In the genomic region with DNA sequence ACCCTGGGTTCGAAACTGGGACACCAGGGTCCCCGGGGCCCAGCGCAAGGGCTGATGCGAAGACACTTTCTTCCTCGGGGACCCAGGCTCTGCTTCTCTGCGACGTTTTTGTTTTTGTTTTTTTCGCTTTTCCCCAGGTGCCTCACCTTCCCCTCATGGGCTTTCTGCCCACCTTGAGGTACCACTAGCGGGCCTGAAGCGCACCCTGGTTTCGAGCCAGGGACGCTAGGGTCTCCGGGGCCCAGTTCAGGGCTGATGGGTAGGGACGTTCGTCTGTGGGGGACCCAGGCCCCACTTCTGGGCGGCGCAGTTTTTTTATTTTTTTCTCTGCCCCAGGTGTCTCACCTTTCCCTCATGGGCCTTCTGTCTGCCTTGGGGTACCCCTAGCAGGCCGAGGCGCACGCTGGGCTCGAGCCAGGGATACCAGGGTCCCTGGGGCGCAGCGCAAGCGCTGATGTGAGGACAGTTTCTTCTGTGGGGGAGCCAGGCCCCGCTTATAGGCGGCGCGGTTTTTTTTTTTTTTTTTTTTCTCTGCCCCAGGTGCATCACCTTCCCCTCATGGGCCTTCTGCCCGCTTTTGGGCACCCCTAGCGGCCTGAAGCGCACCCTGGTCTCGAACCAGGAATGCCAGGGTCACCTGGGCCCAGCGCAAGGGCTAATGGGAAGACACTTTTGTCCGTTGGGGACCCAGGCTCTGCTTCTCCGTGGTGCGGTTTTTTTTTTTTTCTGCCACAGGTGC, we compare ENCODE assay signal across 8 cellular contexts.
DNase-seq lines count a peak whose midpoint lies in the region; ATAC-seq, FAIRE-seq and TF ChIP-seq lines count a peak whose summit lies in the region.
"Not testable (repeated sequence)": the region's sequence is repeated elsewhere in the genome, so short reads cannot be mapped to it uniquely, and the experiment has no call there.

No MANE protein-coding gene starts in this region.

- not testable (repeated sequence) for DNase-seq in GM12865 (ENCODE audit: low read depth); activated B cell treated with CpG ODN at 0.5 μM for 24 hours; activated T-cell treated with anti-CD3 and anti-CD28 coated beads, Interleukin-2, amount 50 U/mL, for 4 hours; GM12878 (ENCODE audit: low read depth, low spot score); right lobe of liver; tibial artery
- peak; percentile 76 for DNase-seq in spleen

- in situ Hi-C loops in GM12878 (cut with MboI): not testable (repeated sequence)

- H3K4me3 ChIP-seq in GM12865 (ENCODE audit: low read depth, low read length): peak overlapping the region; percentile 48
- H3K4me3 ChIP-seq in KMS-11 (IDR thresholded peaks at IDR 0.05; ENCODE audit: insufficient read depth, low read depth, low read length); GM12878: not testable (repeated sequence)
- peak overlapping the region in 2 of 3 donors; percentile 16 to 25 for H3K4me3 ChIP-seq in right lobe of liver
- H3K4me3 ChIP-seq in spleen: peak overlapping the region in 2 of 8 donors; percentile 35 to 60
- peak overlapping the region; percentile 34 to 45 for H3K4me3 ChIP-seq in tibial artery

- TF ChIP-seq POLR2A in GM12878 (IDR thresholded peaks at IDR 0.05; ENCODE audit: low read depth, low read length); right lobe of liver (IDR thresholded peaks at IDR 0.05); spleen (IDR thresholded peaks at IDR 0.05): not testable (repeated sequence)

- not testable (repeated sequence) for H3K9ac ChIP-seq in KMS-11; GM12878 (ENCODE audit: control insufficient read depth, insufficient read depth, low read length)

- TF ChIP-seq RAD21 in GM12878 (IDR thresholded peaks at IDR 0.05; ENCODE audit: insufficient read depth, low read depth, low read length): not testable (repeated sequence)

- H3K4me1 ChIP-seq in KMS-11 (ENCODE audit: low read depth, poor library complexity, severe bottlenecking); GM12878 (ENCODE audit: control insufficient read depth, insufficient read depth, low read length); right lobe of liver; tibial artery: not testable (repeated sequence)
- peaks cover 0 to 19% (median 6%) of the 10 kb centered on the region in 6 donors for H3K4me1 ChIP-seq in spleen

- not testable (repeated sequence) for H3K27me3 ChIP-seq in KMS-11 (ENCODE audit: insufficient read depth, low read depth); GM12878 (replicated peaks in 1 of 2; ENCODE audit: control insufficient read depth in 2 of 2, insufficient read depth in 2 of 2, low read length in 1 of 2); right lobe of liver; spleen (replicated peaks in 1 of 7); tibial artery

- not testable (repeated sequence) for H3K36me3 ChIP-seq in KMS-11 (ENCODE audit: insufficient read depth); GM12878 (ENCODE audit: control insufficient read depth in 2 of 2, insufficient read depth in 2 of 2, low read length in 1 of 2); right lobe of liver; spleen; tibial artery

- H3K4me1 Mint-ChIP-seq in activated B cell treated with CpG ODN at 0.5 μM for 24 hours; activated T-cell treated with anti-CD3 and anti-CD28 coated beads, Interleukin-2, amount 50 U/mL, for 4 hours (ENCODE audit: low read depth): not testable (repeated sequence)

- not testable (repeated sequence) for ATAC-seq in activated B cell treated with CpG ODN at 0.5 μM for 24 hours (ENCODE audit: low read depth); activated T-cell treated with anti-CD3 and anti-CD28 coated beads, Interleukin-2, amount 50 U/mL, for 4 hours; right lobe of liver
- peak; percentile 42 for ATAC-seq in GM12878

- not testable (repeated sequence) for H2AFZ ChIP-seq in KMS-11 (ENCODE audit: low read depth); GM12878 (ENCODE audit: control insufficient read depth, low read depth, low read length)

- intact Hi-C loops in activated B cell treated with CpG ODN at 0.5 μM for 24 hours (cut with micrococcal nuclease); GM12878 (cut with micrococcal nuclease; ENCODE audit: unreplicated experiment); right lobe of liver (cut with DNase I); spleen (cut with DNase I; ENCODE audit: low total_unique reads); tibial artery (cut with DNase I; ENCODE audit: low total_unique reads): not testable (repeated sequence)

- H4K20me1 ChIP-seq in KMS-11 (ENCODE audit: insufficient read depth); GM12878 (ENCODE audit: control insufficient read depth, insufficient read depth): not testable (repeated sequence)

- CTCF ChIA-PET in activated B cell treated with CpG ODN at 0.5 μM for 24 hours (lab: Charles Lee); GM12878 (lab: Yijun Ruan, JAX): not testable (repeated sequence)

- peak overlapping the region; percentile 70 for H3K4me3 Mint-ChIP-seq in activated B cell treated with CpG ODN at 0.5 μM for 24 hours
- peak overlapping the region; percentile 45 for H3K4me3 Mint-ChIP-seq in activated T-cell treated with anti-CD3 and anti-CD28 coated beads, Interleukin-2, amount 50 U/mL, for 4 hours

- TF ChIP-seq CTCF in GM12865 (IDR thresholded peaks at IDR 0.05; ENCODE audit: insufficient read depth, low read depth, low read length, missing control alignments); KMS-11 (conservative IDR thresholded peaks at IDR 0.05; ENCODE audit: low read depth, low read length); activated B cell treated with CpG ODN at 0.5 μM for 24 hours (IDR thresholded peaks at IDR 0.05); GM12878 (IDR thresholded peaks at IDR 0.05 in 2 of 3, conservative IDR thresholded peaks at IDR 0.05 in 1 of 3; ENCODE audit: control insufficient read depth in 2 of 3, extremely low read depth in 1 of 3, insufficient read depth in 1 of 3, low read depth in 3 of 3, low read length in 3 of 3); right lobe of liver (IDR thresholded peaks at IDR 0.05); spleen (IDR thresholded peaks at IDR 0.05 in 8 of 11, conservative IDR thresholded peaks at IDR 0.05 in 3 of 11); tibial artery (IDR thresholded peaks at IDR 0.05): not testable (repeated sequence)

- TF ChIP-seq EP300 in GM12878 (IDR thresholded peaks at IDR 0.05; ENCODE audit: borderline replicate concordance in 1 of 2, control insufficient read depth in 1 of 2, low read depth in 2 of 2, low read length in 2 of 2): not testable (repeated sequence)

- not testable (repeated sequence) for H3K36me3 Mint-ChIP-seq in activated B cell treated with CpG ODN at 0.5 μM for 24 hours (ENCODE audit: low read depth); activated T-cell treated with anti-CD3 and anti-CD28 coated beads, Interleukin-2, amount 50 U/mL, for 4 hours (ENCODE audit: insufficient read depth)

- peak overlapping the region; percentile 59; the same call in 1 of the 2 replicates for H3K27ac ChIP-seq in KMS-11
- peak overlapping the region; percentile 44; the same call in 1 of the 2 replicates for H3K27ac ChIP-seq in GM12878 (ENCODE audit: control insufficient read depth, insufficient read depth)
- not testable (repeated sequence) for H3K27ac ChIP-seq in right lobe of liver, tibial artery
- peak overlapping the region in 4 of 8 donors; percentile 75 to 80 (median 77) for H3K27ac ChIP-seq in spleen

- H3K9me3 Mint-ChIP-seq in activated B cell treated with CpG ODN at 0.5 μM for 24 hours; activated T-cell treated with anti-CD3 and anti-CD28 coated beads, Interleukin-2, amount 50 U/mL, for 4 hours: not testable (repeated sequence)

- not testable (repeated sequence) for H3K9me3 ChIP-seq in GM12878 (replicated peaks; ENCODE audit: control insufficient read depth, insufficient read depth, low read length); right lobe of liver; spleen; tibial artery

- 26% methylated on average over 5 of the region's 36 CpGs for WGBS in GM12878 (ENCODE audit: insufficient coverage, insufficient replicate concordance, low lambda C conversion rate, missing lambda C conversion rate)
- no CpG with 5 or more reads among the region's 36 CpGs for WGBS in right lobe of liver (ENCODE audit: insufficient coverage, low coverage, low lambda C conversion rate, missing lambda C conversion rate)
- 11 to 34% (median 24%) methylated on average over 5 to 12 of the region's 36 CpGs for WGBS in spleen, 5 donors

- FAIRE-seq in GM12878 (lab: Jason Lieb, UNC): not testable (repeated sequence)

- POLR2A ChIA-PET in activated B cell treated with CpG ODN at 0.5 μM for 24 hours (lab: Charles Lee); GM12878 (lab: Charles Lee): not testable (repeated sequence)

- SMC1A ChIA-PET in GM12878 (lab: Charles Lee; ENCODE audit: uncharacterized antibody, unreplicated experiment): not testable (repeated sequence)

- H3K27me3 Mint-ChIP-seq in activated B cell treated with CpG ODN at 0.5 μM for 24 hours; activated T-cell treated with anti-CD3 and anti-CD28 coated beads, Interleukin-2, amount 50 U/mL, for 4 hours (ENCODE audit: low read depth): not testable (repeated sequence)

- not testable (repeated sequence) for BruUV-seq in GM12878 (replicated peaks; lab: Mats Ljungman, UMichigan)

- RAD21 ChIA-PET in GM12878 (lab: Charles Lee; ENCODE audit: unreplicated experiment): not testable (repeated sequence)

- H3K27ac Mint-ChIP-seq in activated B cell treated with CpG ODN at 0.5 μM for 24 hours: peak overlapping the region; percentile 79

- not testable (repeated sequence) for H3K4me2 ChIP-seq in KMS-11; GM12878 (ENCODE audit: control insufficient read depth, insufficient read depth)

- not testable (repeated sequence) for H3K79me2 ChIP-seq in KMS-11 (ENCODE audit: insufficient read depth, low read depth); GM12878 (ENCODE audit: control insufficient read depth, insufficient read depth, low read length)
